1 cellular context compared by ENCODE assay signal in genomic region chr7:139351027-139351426, GRCh38.
A peak's percentile ranks its signal among the peaks of the same experiment; 100 is the strongest.
TF ChIP-seq lines count a peak whose summit lies in the region.

No MANE protein-coding gene starts in this region.

TF ChIP-seq in K562, 482 proteins besides CTCF, POLR2A, EP300 and RAD21:
- TF ChIP-seq DMBX1 (CRISPR knock-in tag; IDR thresholded peaks at IDR 0.05; ENCODE audit: borderline replicate concordance) (no peak), ZNF354B (CRISPR knock-in tag; IDR thresholded peaks at IDR 0.05) (no peak), CBFA2T3 (IDR thresholded peaks at IDR 0.05) (peak; percentile 60), TAL1 (IDR thresholded peaks at IDR 0.05) (peak; percentile 16; the same call in 1 of the 2 replicates), KDM1A (IDR thresholded peaks at IDR 0.05) (peak; percentile 12 to 32; a peak in 1 of 4 replicates), SP2 (IDR thresholded peaks at IDR 0.05; ENCODE audit: extremely low read depth, low read depth, low read length, poor library complexity, severe bottlenecking) (no peak), CCNT2 (IDR thresholded peaks at IDR 0.05; ENCODE audit: borderline replicate concordance, extremely low read depth, insufficient read length, low read depth, low read length) (no peak), ARID1B (IDR thresholded peaks at IDR 0.05) (0 out of 2 replicates have a peak, but pooled peaks have one; percentile 15), CTBP1 (IDR thresholded peaks at IDR 0.05; ENCODE audit: borderline replicate concordance) (no peak), MECOM (CRISPR knock-in tag; IDR thresholded peaks at IDR 0.05) (peak; percentile 79)
- TF ChIP-seq, protein P1, sequence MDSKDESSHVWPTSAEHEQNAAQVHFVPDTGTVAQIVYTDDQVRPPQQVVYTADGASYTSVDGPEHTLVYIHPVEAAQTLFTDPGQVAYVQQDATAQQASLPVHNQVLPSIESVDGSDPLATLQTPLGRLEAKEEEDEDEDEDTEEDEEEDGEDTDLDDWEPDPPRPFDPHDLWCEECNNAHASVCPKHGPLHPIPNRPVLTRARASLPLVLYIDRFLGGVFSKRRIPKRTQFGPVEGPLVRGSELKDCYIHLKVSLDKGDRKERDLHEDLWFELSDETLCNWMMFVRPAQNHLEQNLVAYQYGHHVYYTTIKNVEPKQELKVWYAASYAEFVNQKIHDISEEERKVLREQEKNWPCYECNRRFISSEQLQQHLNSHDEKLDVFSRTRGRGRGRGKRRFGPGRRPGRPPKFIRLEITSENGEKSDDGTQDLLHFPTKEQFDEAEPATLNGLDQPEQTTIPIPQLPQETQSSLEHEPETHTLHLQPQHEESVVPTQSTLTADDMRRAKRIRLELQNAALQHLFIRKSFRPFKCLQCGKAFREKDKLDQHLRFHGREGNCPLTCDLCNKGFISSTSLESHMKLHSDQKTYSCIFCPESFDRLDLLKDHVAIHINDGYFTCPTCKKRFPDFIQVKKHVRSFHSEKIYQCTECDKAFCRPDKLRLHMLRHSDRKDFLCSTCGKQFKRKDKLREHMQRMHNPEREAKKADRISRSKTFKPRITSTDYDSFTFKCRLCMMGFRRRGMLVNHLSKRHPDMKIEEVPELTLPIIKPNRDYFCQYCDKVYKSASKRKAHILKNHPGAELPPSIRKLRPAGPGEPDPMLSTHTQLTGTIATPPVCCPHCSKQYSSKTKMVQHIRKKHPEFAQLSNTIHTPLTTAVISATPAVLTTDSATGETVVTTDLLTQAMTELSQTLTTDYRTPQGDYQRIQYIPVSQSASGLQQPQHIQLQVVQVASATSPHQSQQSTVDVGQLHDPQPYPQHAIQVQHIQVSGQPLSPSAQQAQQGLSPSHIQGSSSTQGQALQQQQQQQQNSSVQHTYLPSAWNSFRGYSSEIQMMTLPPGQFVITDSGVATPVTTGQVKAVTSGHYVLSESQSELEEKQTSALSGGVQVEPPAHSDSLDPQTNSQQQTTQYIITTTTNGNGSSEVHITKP (IDR thresholded peaks at IDR 0.05; ENCODE audit: partially characterized antibody): peak; percentile 15
